1 cellular context compared by ENCODE assay signal in genomic region chr19:2308114-2308556, GRCh38.
A peak's percentile ranks its signal among the peaks of the same experiment; 100 is the strongest.
TF ChIP-seq lines count a peak whose summit lies in the region.

TSS of gene LINGO3 (minus strand) at chr19:2308154. CDS start at chr19:2291776, 16,378 bp downstream.

TF ChIP-seq in HepG2, 621 proteins besides CTCF, POLR2A, EP300 and RAD21:
- TF ChIP-seq PREB (CRISPR knock-in tag; IDR thresholded peaks at IDR 0.05) (no peak), ZNF432 (CRISPR knock-in tag; IDR thresholded peaks at IDR 0.05; ENCODE audit: borderline replicate concordance) (no peak), MED8 (CRISPR knock-in tag; IDR thresholded peaks at IDR 0.05; ENCODE audit: insufficient replicate concordance) (no peak), USF2 (IDR thresholded peaks at IDR 0.05; ENCODE audit: low read depth, low read length) (no peak), USF2 (CRISPR knock-in tag; IDR thresholded peaks at IDR 0.05; ENCODE audit: borderline replicate concordance) (no peak), NCOA1 (CRISPR knock-in tag; IDR thresholded peaks at IDR 0.05) (no peak), ZNF317 (CRISPR knock-in tag; IDR thresholded peaks at IDR 0.05) (no peak), MAX (IDR thresholded peaks at IDR 0.05) (peak; percentile 32; the same call in 1 of the 2 replicates), SATB2 (CRISPR knock-in tag; IDR thresholded peaks at IDR 0.05) (no peak), REST (IDR thresholded peaks at IDR 0.05; ENCODE audit: borderline replicate concordance in 1 of 2, low read depth in 1 of 2, low read length in 2 of 2) (no peak), ARID4A (CRISPR knock-in tag; IDR thresholded peaks at IDR 0.05; ENCODE audit: borderline replicate concordance) (no peak), MED1 (CRISPR knock-in tag; IDR thresholded peaks at IDR 0.05) (no peak), YY1 (IDR thresholded peaks at IDR 0.05; ENCODE audit: insufficient read depth, insufficient replicate concordance, low read depth, low read length) (no peak), PHF21A (CRISPR knock-in tag; IDR thresholded peaks at IDR 0.05) (no peak), KLF12 (CRISPR knock-in tag; IDR thresholded peaks at IDR 0.05; ENCODE audit: borderline replicate concordance) (no peak), ZNF615 (CRISPR knock-in tag; IDR thresholded peaks at IDR 0.05; ENCODE audit: borderline replicate concordance) (no peak), ZNF275 (CRISPR knock-in tag; IDR thresholded peaks at IDR 0.05; ENCODE audit: borderline replicate concordance) (no peak), ZNF687 (CRISPR knock-in tag; IDR thresholded peaks at IDR 0.05) (peak; percentile 44; the same call in 1 of the 2 replicates), ZNF350 (CRISPR knock-in tag; IDR thresholded peaks at IDR 0.05; ENCODE audit: borderline replicate concordance, low read depth) (no peak), CBFB (CRISPR knock-in tag; IDR thresholded peaks at IDR 0.05) (no peak), POGZ (CRISPR knock-in tag; IDR thresholded peaks at IDR 0.05) (no peak), ZBTB14 (CRISPR knock-in tag; IDR thresholded peaks at IDR 0.05) (peak; percentile 59; the same call in 1 of the 2 replicates), TARDBP (CRISPR knock-in tag; IDR thresholded peaks at IDR 0.05) (no peak), ESRRA (CRISPR knock-in tag; IDR thresholded peaks at IDR 0.05; ENCODE audit: low read depth) (no peak), ZZZ3 (CRISPR knock-in tag; IDR thresholded peaks at IDR 0.05; ENCODE audit: borderline replicate concordance) (no peak)
TF ChIP-seq in HepG2: peak in this region for 3.
